Comparison of ENCODE assay signal across 2 cellular contexts in the genomic region with DNA sequence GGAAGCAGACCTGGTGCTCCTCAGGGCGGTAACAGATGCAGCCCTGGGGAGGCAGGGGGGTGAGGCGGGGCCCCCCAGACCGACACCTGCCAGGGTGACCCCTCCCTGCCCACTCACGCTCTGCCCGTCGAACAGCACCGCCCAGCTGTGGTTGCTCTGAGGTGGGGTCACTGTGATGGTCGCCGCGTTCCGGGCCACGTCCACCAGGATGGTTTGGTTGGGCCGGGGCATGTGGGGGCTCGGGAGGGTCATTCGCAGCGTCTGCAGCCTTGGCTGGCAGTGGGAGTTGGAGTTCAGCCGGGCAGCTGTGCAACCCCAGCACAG.
TF ChIP-seq lines count a peak whose summit lies in the region.

No MANE protein-coding gene starts in this region.

TF ChIP-seq in A549, 52 proteins besides CTCF, POLR2A, EP300 and RAD21:
- TF ChIP-seq JUN (IDR thresholded peaks at IDR 0.05) (no peak), HOXA7 (CRISPR knock-in tag; IDR thresholded peaks at IDR 0.05) (no peak), CEBPB (IDR thresholded peaks at IDR 0.05) (no peak), RNF2 (IDR thresholded peaks at IDR 0.05; ENCODE audit: borderline replicate concordance, low read depth) (no peak), HOXB13 (CRISPR knock-in tag; IDR thresholded peaks at IDR 0.05; ENCODE audit: low read depth) (no peak), HDAC2 (IDR thresholded peaks at IDR 0.05) (no peak)
- TF ChIP-seq, protein P1, sequence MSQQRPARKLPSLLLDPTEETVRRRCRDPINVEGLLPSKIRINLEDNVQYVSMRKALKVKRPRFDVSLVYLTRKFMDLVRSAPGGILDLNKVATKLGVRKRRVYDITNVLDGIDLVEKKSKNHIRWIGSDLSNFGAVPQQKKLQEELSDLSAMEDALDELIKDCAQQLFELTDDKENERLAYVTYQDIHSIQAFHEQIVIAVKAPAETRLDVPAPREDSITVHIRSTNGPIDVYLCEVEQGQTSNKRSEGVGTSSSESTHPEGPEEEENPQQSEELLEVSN (IDR thresholded peaks at IDR 0.05; ENCODE audit: borderline replicate concordance, low read depth), result no peak
TF ChIP-seq in A549: peak in this region for 0.

TF ChIP-seq in K562, 482 proteins besides CTCF, POLR2A, EP300 and RAD21:
- TF ChIP-seq POLR2AphosphoS5 (IDR thresholded peaks at IDR 0.05; ENCODE audit: control insufficient read depth, insufficient read depth, low read depth, low read length) (peak; percentile 2; the same call in 1 of the 2 replicates), BDP1 (IDR thresholded peaks at IDR 0.05; ENCODE audit: insufficient read depth, insufficient read length) (no peak), MTF1 (CRISPR knock-in tag; IDR thresholded peaks at IDR 0.05; ENCODE audit: borderline replicate concordance) (no peak), TBP (optimal IDR thresholded peaks at IDR 0.05; ENCODE audit: low read depth, low read length) (no peak), HNRNPL (IDR thresholded peaks at IDR 0.05; ENCODE audit: low read depth, low read length) (peak; percentile 32; the same call in 1 of the 2 replicates), LEF1 (IDR thresholded peaks at IDR 0.05) (no peak), SIX5 (IDR thresholded peaks at IDR 0.05; ENCODE audit: borderline replicate concordance in 1 of 2, insufficient read depth in 1 of 2, low read depth in 1 of 2, low read length in 2 of 2) (no peak), POLR3A (IDR thresholded peaks at IDR 0.05; ENCODE audit: borderline replicate concordance, extremely low read depth, insufficient read depth, insufficient read length) (no peak), POLR2G (IDR thresholded peaks at IDR 0.05; ENCODE audit: low read depth, low read length) (peak; percentile 58), RBFOX2 (IDR thresholded peaks at IDR 0.05; ENCODE audit: low read depth, low read length) (peak; percentile 54)
- TF ChIP-seq, protein P2, sequence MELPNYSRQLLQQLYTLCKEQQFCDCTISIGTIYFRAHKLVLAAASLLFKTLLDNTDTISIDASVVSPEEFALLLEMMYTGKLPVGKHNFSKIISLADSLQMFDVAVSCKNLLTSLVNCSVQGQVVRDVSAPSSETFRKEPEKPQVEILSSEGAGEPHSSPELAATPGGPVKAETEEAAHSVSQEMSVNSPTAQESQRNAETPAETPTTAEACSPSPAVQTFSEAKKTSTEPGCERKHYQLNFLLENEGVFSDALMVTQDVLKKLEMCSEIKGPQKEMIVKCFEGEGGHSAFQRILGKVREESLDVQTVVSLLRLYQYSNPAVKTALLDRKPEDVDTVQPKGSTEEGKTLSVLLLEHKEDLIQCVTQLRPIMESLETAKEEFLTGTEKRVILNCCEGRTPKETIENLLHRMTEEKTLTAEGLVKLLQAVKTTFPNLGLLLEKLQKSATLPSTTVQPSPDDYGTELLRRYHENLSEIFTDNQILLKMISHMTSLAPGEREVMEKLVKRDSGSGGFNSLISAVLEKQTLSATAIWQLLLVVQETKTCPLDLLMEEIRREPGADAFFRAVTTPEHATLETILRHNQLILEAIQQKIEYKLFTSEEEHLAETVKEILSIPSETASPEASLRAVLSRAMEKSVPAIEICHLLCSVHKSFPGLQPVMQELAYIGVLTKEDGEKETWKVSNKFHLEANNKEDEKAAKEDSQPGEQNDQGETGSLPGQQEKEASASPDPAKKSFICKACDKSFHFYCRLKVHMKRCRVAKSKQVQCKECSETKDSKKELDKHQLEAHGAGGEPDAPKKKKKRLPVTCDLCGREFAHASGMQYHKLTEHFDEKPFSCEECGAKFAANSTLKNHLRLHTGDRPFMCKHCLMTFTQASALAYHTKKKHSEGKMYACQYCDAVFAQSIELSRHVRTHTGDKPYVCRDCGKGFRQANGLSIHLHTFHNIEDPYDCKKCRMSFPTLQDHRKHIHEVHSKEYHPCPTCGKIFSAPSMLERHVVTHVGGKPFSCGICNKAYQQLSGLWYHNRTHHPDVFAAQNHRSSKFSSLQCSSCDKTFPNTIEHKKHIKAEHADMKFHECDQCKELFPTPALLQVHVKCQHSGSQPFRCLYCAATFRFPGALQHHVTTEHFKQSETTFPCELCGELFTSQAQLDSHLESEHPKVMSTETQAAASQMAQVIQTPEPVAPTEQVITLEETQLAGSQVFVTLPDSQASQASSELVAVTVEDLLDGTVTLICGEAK (IDR thresholded peaks at IDR 0.05), result no peak
- TF ChIP-seq, protein P2 (CRISPR knock-in tag; IDR thresholded peaks at IDR 0.05), result no peak
- TF ChIP-seq, protein P3, sequence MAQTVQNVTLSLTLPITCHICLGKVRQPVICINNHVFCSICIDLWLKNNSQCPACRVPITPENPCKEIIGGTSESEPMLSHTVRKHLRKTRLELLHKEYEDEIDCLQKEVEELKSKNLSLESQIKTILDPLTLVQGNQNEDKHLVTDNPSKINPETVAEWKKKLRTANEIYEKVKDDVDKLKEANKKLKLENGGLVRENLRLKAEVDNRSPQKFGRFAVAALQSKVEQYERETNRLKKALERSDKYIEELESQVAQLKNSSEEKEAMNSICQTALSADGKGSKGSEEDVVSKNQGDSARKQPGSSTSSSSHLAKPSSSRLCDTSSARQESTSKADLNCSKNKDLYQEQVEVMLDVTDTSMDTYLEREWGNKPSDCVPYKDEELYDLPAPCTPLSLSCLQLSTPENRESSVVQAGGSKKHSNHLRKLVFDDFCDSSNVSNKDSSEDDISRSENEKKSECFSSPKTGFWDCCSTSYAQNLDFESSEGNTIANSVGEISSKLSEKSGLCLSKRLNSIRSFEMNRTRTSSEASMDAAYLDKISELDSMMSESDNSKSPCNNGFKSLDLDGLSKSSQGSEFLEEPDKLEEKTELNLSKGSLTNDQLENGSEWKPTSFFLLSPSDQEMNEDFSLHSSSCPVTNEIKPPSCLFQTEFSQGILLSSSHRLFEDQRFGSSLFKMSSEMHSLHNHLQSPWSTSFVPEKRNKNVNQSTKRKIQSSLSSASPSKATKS (CRISPR knock-in tag; IDR thresholded peaks at IDR 0.05), result no peak
- TF ChIP-seq, protein P4, sequence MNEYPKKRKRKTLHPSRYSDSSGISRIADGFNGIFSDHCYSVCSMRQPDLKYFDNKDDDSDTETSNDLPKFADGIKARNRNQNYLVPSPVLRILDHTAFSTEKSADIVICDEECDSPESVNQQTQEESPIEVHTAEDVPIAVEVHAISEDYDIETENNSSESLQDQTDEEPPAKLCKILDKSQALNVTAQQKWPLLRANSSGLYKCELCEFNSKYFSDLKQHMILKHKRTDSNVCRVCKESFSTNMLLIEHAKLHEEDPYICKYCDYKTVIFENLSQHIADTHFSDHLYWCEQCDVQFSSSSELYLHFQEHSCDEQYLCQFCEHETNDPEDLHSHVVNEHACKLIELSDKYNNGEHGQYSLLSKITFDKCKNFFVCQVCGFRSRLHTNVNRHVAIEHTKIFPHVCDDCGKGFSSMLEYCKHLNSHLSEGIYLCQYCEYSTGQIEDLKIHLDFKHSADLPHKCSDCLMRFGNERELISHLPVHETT (CRISPR knock-in tag; conservative IDR thresholded peaks at IDR 0.05 in 1 of 2, IDR thresholded peaks at IDR 0.05 in 1 of 2), result no peak
- TF ChIP-seq, protein P5, sequence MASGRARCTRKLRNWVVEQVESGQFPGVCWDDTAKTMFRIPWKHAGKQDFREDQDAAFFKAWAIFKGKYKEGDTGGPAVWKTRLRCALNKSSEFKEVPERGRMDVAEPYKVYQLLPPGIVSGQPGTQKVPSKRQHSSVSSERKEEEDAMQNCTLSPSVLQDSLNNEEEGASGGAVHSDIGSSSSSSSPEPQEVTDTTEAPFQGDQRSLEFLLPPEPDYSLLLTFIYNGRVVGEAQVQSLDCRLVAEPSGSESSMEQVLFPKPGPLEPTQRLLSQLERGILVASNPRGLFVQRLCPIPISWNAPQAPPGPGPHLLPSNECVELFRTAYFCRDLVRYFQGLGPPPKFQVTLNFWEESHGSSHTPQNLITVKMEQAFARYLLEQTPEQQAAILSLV (tag; IDR thresholded peaks at IDR 0.05), result no peak
